Comparison of ENCODE assay signal across 8 cellular contexts in genomic region chr9:89179535-89179919, GRCh38. TPM values are rescaled to one million over a fixed set of nuclear protein-coding genes. Genes with fewer than 3 reads are reported as not detected.
A peak's percentile ranks its signal among the peaks of the same experiment; 100 is the strongest.
DNase-seq lines count a peak whose midpoint lies in the region; ATAC-seq, FAIRE-seq and TF ChIP-seq lines count a peak whose summit lies in the region.

No MANE protein-coding gene starts in this region.

- H3K27ac ChIP-seq in 22Rv1 (peak overlapping the region; percentile 92), breast epithelium (peak overlapping the region; percentile 69 to 76), testis (no peak overlapping the region)

- H3K27me3 ChIP-seq in breast epithelium (peaks cover 7 to 16% of the 10 kb centered on the region in 2 donors), testis (no peaks in the 10 kb centered on the region)

- WGBS in lower leg skin, 2 donors = 15 to 29% methylated on average over 6 of the region's 6 CpGs
- WGBS in testis, 2 donors = 36 to 38% methylated on average over 6 of the region's 6 CpGs

- H3K4me1 ChIP-seq in breast epithelium = peaks cover 0 to 5% of the 10 kb centered on the region in 2 donors
- H3K4me1 ChIP-seq in testis = peaks cover 4% of the 10 kb centered on the region

- H3K9me3 ChIP-seq in breast epithelium (no peaks in the 10 kb centered on the region), testis (no peaks in the 10 kb centered on the region)

- ATAC-seq in HG03045 (IDR thresholded peaks at IDR 0.05; ENCODE audit: unreplicated experiment) = no peak
- ATAC-seq in HG02623 (IDR thresholded peaks at IDR 0.05; ENCODE audit: unreplicated experiment) = no peak

- H3K4me3 ChIP-seq in HFF-Myc (replicated peaks; ENCODE audit: low read depth, low read length) = peak overlapping the region; percentile 40
- H3K4me3 ChIP-seq in breast epithelium = peak overlapping the region; percentile 30 to 61 (median 45)
- H3K4me3 ChIP-seq in lower leg skin (ENCODE audit: low read depth, poor library complexity, severe bottlenecking) = peak overlapping the region; percentile 8
- H3K4me3 ChIP-seq in testis = peak overlapping the region in 1 of 2 donors; percentile 30

- no peak for DNase-seq in HFF-Myc (ENCODE audit: extremely low read depth, low read depth)
- DNase-seq in breast epithelium (ENCODE audit: low spot score in 2 of 2) = no peak
- DNase-seq in lower leg skin (ENCODE audit: low spot score in 2 of 2) = no peak
- DNase-seq in urothelium cell line (ENCODE audit: low spot score) = peak; percentile 17
- DNase-seq in testis = no peak

- no peak for FAIRE-seq in urothelium cell line (lab: Jason Lieb, UNC)

- no peaks in the 10 kb centered on the region for H3K36me3 ChIP-seq in breast epithelium
- H3K36me3 ChIP-seq in testis (ENCODE audit: low read depth, missing control alignments) = no peaks in the 10 kb centered on the region

- TF ChIP-seq CTCF in 22Rv1 (IDR thresholded peaks at IDR 0.05) = no peak
- TF ChIP-seq CTCF in HFF-Myc (IDR thresholded peaks at IDR 0.05; ENCODE audit: low read depth, low read length, missing control alignments) = no peak
- no peak for TF ChIP-seq CTCF in breast epithelium (IDR thresholded peaks at IDR 0.05)
- no peak for TF ChIP-seq CTCF in lower leg skin (IDR thresholded peaks at IDR 0.05)
- TF ChIP-seq CTCF in testis (IDR thresholded peaks at IDR 0.05) = no peak

- intact Hi-C loops in breast epithelium (cut with DNase I; ENCODE audit: low total_unique reads) (no loop called here), lower leg skin (cut with DNase I; ENCODE audit: low total_unique reads) (no loop called here), testis (cut with DNase I; ENCODE audit: low total_unique reads) (no loop called here)

- TF ChIP-seq POLR2A in breast epithelium (IDR thresholded peaks at IDR 0.05) (no peak), lower leg skin (IDR thresholded peaks at IDR 0.05) (no peak), testis (IDR thresholded peaks at IDR 0.05) (no peak)

RNA-seq across cellular contexts. Expression of gene SHC3, which starts 0.9 kb away (rescaled TPM):
- total RNA-seq in breast epithelium = 1 to 10 TPM; 1.0 to 6.7 (median 2.3) TPM
- 1 to 10 TPM in 2 of 4 donors, under 1 TPM in 2; 0.49 to 3.7 (median 1.7) TPM for total RNA-seq in lower leg skin
- under 1 TPM; 0.37 to 0.87 TPM for total RNA-seq in testis
- polyA plus RNA-seq in testis (ENCODE audit: insufficient read depth, low read depth, low replicate concordance) = 0.82 TPM

Comparison
In these comparisons a context has a peak if more than half of its experiments do, and no peak if none do; other contexts are left out.
1. H3K27ac ChIP-seq: peak in 22Rv1 (single experiment) and breast epithelium (2 of 2); none in testis (0 of 2).